ENCODE assay signal across 8 cellular contexts in genomic region chr10:15859865-15860691, GRCh38. TPM values are rescaled to one million over a fixed set of nuclear protein-coding genes. Genes with fewer than 3 reads are reported as not detected.
DNase-seq lines count a peak whose midpoint lies in the region; ATAC-seq and TF ChIP-seq lines count a peak whose summit lies in the region.

TSS of gene MINDY3 (minus strand) at chr10:15860507. CDS start at chr10:15860299, 208 bp downstream.

- peaks cover 0 to 25% (median 20%) of the 10 kb centered on the region in 4 donors for H3K4me1 ChIP-seq in liver (ENCODE audit: control insufficient read depth in 4 of 4, insufficient read depth in 4 of 4, low read length in 3 of 4)

- H3K27ac ChIP-seq in dorsolateral prefrontal cortex: peak within 1 kb of the TSS in 53 of 59 donors; percentile 8 to 89 (median 71)
- H3K27ac ChIP-seq in liver (ENCODE audit: low read depth in 1 of 2, low read length in 2 of 2): peak within 1 kb of the TSS; percentile 49 to 60

- H3K4me3 ChIP-seq in BJ (ENCODE audit: low read depth, low read length) (peak within 1 kb of the TSS; percentile 81), dorsolateral prefrontal cortex (peak within 1 kb of the TSS; percentile 76 to 98 (median 92)), liver (ENCODE audit: low read depth in 1 of 3, low read length in 3 of 3) (peak within 1 kb of the TSS; percentile 74 to 98 (median 87))

- peaks cover 0 to 2% (median 0%) of the 10 kb centered on the region in 4 donors for H3K9me3 ChIP-seq in liver (ENCODE audit: control insufficient read depth in 4 of 4, low read length in 3 of 4)

- POLR2A ChIA-PET in BJ (lab: Charles Lee): no interaction called here

- H3K36me3 ChIP-seq in BJ (ENCODE audit: control insufficient read depth, insufficient read depth, low read length) (no peaks in the 10 kb centered on the region), liver (ENCODE audit: control insufficient read depth in 4 of 4, insufficient read depth in 3 of 4, low read depth in 1 of 4, low read length in 3 of 4) (no peaks in the 10 kb centered on the region)

- peak; percentile 93 for ATAC-seq in HG03432 (IDR thresholded peaks at IDR 0.05; ENCODE audit: unreplicated experiment)

- CTCF ChIA-PET in BJ (lab: Yijun Ruan, JAX): interaction anchor here (0.7 to 0.9 kb wide), 2 partner anchors 12 to 16 kb away, joined by 3 read pairs; no protein-coding TSS in a partner anchor

- H3K27me3 ChIP-seq in BJ (ENCODE audit: control insufficient read depth, insufficient read depth, low read length) (no peaks in the 10 kb centered on the region), dorsolateral prefrontal cortex (peaks cover 0 to 40% (median 4%) of the 10 kb centered on the region in 45 donors), liver (ENCODE audit: control insufficient read depth in 4 of 4, insufficient read depth in 4 of 4, low read length in 3 of 4) (peaks cover 0 to 2% (median under 1%) of the 10 kb centered on the region in 4 donors)

- peak; percentile 76 for TF ChIP-seq POLR2A in GM19193 (IDR thresholded peaks at IDR 0.05; ENCODE audit: extremely low read depth, insufficient read depth, insufficient read length)

- intact Hi-C loops in dorsolateral prefrontal cortex (cut with DNase I): loop anchor here in 1 of 2 donors (10.0 kb wide), 1 partner anchor 1345 kb away; the partner anchor contains the start of gene TRDMT1

- peak within 1 kb of the TSS; percentile 32 to 56 for H3K9ac ChIP-seq in liver (ENCODE audit: low read depth in 1 of 2, low read length in 2 of 2)

- WGBS in liver: under 1% methylated on average over 50 of the region's 50 CpGs

- DNase-seq in BJ (ENCODE audit: low read depth): peak; percentile 28
- peak; percentile 37 for DNase-seq in NCI-H748 treated with DMSO at 0.1 percent for 48 hours (lab: John Stamatoyannopoulos, UW)
- DNase-seq in activated CD4-positive, alpha-beta T cell treated with anti-CD3 and anti-CD28 coated beads, Interleukin-2, amount 50 U/mL, for 24 hours (ENCODE audit: low read depth in 1 of 2, low spot score in 1 of 2): peak; percentile 57 to 85
- DNase-seq in dorsolateral prefrontal cortex: peak; percentile 79 to 93 (median 90)
- DNase-seq in stimulated activated CD4-positive, alpha-beta T cell treated with anti-CD3 and anti-CD28 coated beads, Interleukin-4, amount 100 ng/mL, for 1 hour: peak; percentile 80

- TF ChIP-seq RAD21 in liver (IDR thresholded peaks at IDR 0.05): no peak

- TF ChIP-seq CTCF in BJ (IDR thresholded peaks at IDR 0.05; ENCODE audit: insufficient read depth, low read depth, low read length) (no peak), dorsolateral prefrontal cortex (IDR thresholded peaks at IDR 0.05 in 54 of 56, conservative IDR thresholded peaks at IDR 0.05 in 2 of 56; ENCODE audit: low read depth in 1 of 56, partially characterized antibody in 56 of 56) (peak in 38 of 56 donors; percentile 7 to 59 (median 30)), liver (IDR thresholded peaks at IDR 0.05; ENCODE audit: low read depth, low read length, missing input control) (no peak)

TF ChIP-seq in liver, 16 proteins besides CTCF, POLR2A, EP300 and RAD21:
- TF ChIP-seq RXRA (IDR thresholded peaks at IDR 0.05): peak; percentile 48 to 82
- no peak for TF ChIP-seq TAF1 (conservative IDR thresholded peaks at IDR 0.05)
- no peak for TF ChIP-seq FOXA1 (IDR thresholded peaks at IDR 0.05)
- TF ChIP-seq JUND (IDR thresholded peaks at IDR 0.05): peak in 1 of 2 donors; percentile 27
- TF ChIP-seq YY1 (IDR thresholded peaks at IDR 0.05): peak; percentile 47
- peak; percentile 39 for TF ChIP-seq REST (IDR thresholded peaks at IDR 0.05)
- peak in 1 of 2 donors; percentile 39 for TF ChIP-seq HNF4A (conservative IDR thresholded peaks at IDR 0.05)
- peak; percentile 60 for TF ChIP-seq SP1 (IDR thresholded peaks at IDR 0.05)
- TF ChIP-seq MAX (IDR thresholded peaks at IDR 0.05): peak; percentile 100
- TF ChIP-seq HNF4G (IDR thresholded peaks at IDR 0.05): no peak
- peak; percentile 98 to 99 for TF ChIP-seq EGR1 (IDR thresholded peaks at IDR 0.05; ENCODE audit: low read depth in 2 of 2)
- peak; percentile 28 for TF ChIP-seq ZBTB33 (IDR thresholded peaks at IDR 0.05)
- TF ChIP-seq NR2F2 (IDR thresholded peaks at IDR 0.05): peak; percentile 96
- TF ChIP-seq GABPA (IDR thresholded peaks at IDR 0.05 in 1 of 2, conservative IDR thresholded peaks at IDR 0.05 in 1 of 2): peak; percentile 96 to 99
- TF ChIP-seq ATF3 (IDR thresholded peaks at IDR 0.05): peak; percentile 42
- no peak for TF ChIP-seq FOXA2 (IDR thresholded peaks at IDR 0.05)

RNA-seq across cellular contexts. Expression of gene MINDY3, which starts in this region (rescaled TPM):
- polyA plus RNA-seq in BJ (2011; rRNA removed) (11.9 and 21.9 TPM in 2 replicates), liver (10 to 100 TPM in 1 of 2 donors, 1 to 10 TPM in 1; 6.5 to 12.9 TPM)
- 13.8 and 17.4 TPM in 2 replicates for polyA minus RNA-seq in BJ (2011; rRNA and poly(A)+ RNA removed)
- total RNA-seq in dorsolateral prefrontal cortex (10 to 100 TPM; 41.9 to 84.6 (median 63.0) TPM), liver (10 to 100 TPM; 11.7 to 16.1 TPM)

Comparison
In these comparisons a context has a peak if more than half of its experiments do, and no peak if none do; other contexts are left out.
1. Peak in every context shown above with its lines: DNase-seq, ATAC-seq, H3K4me3 ChIP-seq and H3K27ac ChIP-seq.
2. DNase-seq: peak in every context shown above with its lines; median percentile 90 in dorsolateral prefrontal cortex; 80 in stimulated activated CD4-positive, alpha-beta T cell treated with anti-CD3 and anti-CD28 coated beads, Interleukin-4, amount 100 ng/mL, for 1 hour; 71 in activated CD4-positive, alpha-beta T cell treated with anti-CD3 and anti-CD28 coated beads, Interleukin-2, amount 50 U/mL, for 24 hours; 37 in NCI-H748 treated with DMSO at 0.1 percent for 48 hours; 28 in BJ.
3. CTCF ChIP-seq: peak in dorsolateral prefrontal cortex (38 of 56); none in BJ (single experiment) and liver (single experiment).